ENCODE assay signal across 1 cellular context in genomic region chr3:100708989-100709839, GRCh38.
A peak's percentile ranks its signal among the peaks of the same experiment; 100 is the strongest.
TF ChIP-seq lines count a peak whose summit lies in the region.

Gene TFG (plus strand): TSS chr3:100709494. CDS start chr3:100713686, 4,192 bp downstream.

TF ChIP-seq in K562, 482 proteins besides CTCF, POLR2A, EP300 and RAD21 (continued from another document):
- TF ChIP-seq HMGXB4 (CRISPR knock-in tag; IDR thresholded peaks at IDR 0.05) (no peak), ZSCAN29 (IDR thresholded peaks at IDR 0.05) (no peak), SMARCA4 (IDR thresholded peaks at IDR 0.05) (no peak), POLR2G (IDR thresholded peaks at IDR 0.05; ENCODE audit: low read depth, low read length) (peak; percentile 95), HMG20B (CRISPR knock-in tag; IDR thresholded peaks at IDR 0.05) (no peak), THAP7 (CRISPR knock-in tag; IDR thresholded peaks at IDR 0.05) (no peak), THAP12 (CRISPR knock-in tag; IDR thresholded peaks at IDR 0.05) (no peak), ZBTB26 (CRISPR knock-in tag; IDR thresholded peaks at IDR 0.05) (no peak), SMARCC2 (IDR thresholded peaks at IDR 0.05; ENCODE audit: low read depth) (no peak), ZNF699 (CRISPR knock-in tag; IDR thresholded peaks at IDR 0.05; ENCODE audit: insufficient replicate concordance) (no peak)
TF ChIP-seq in K562: peak in this region for 72.
